1 cellular context compared by ENCODE assay signal in genomic region chr6:158609455-158610155, GRCh38.
TF ChIP-seq lines count a peak whose summit lies in the region.

No MANE protein-coding gene starts in this region.

TF ChIP-seq in GM23338, 12 proteins besides CTCF, POLR2A, EP300 and RAD21 (continued from another document):
- TF ChIP-seq ZNF462 (CRISPR knock-in tag; IDR thresholded peaks at IDR 0.05) = no peak
- no peak for TF ChIP-seq STAT1 (IDR thresholded peaks at IDR 0.05; ENCODE audit: unreplicated experiment)
